Comparison of ENCODE assay signal across 8 cellular contexts in the genomic region with DNA sequence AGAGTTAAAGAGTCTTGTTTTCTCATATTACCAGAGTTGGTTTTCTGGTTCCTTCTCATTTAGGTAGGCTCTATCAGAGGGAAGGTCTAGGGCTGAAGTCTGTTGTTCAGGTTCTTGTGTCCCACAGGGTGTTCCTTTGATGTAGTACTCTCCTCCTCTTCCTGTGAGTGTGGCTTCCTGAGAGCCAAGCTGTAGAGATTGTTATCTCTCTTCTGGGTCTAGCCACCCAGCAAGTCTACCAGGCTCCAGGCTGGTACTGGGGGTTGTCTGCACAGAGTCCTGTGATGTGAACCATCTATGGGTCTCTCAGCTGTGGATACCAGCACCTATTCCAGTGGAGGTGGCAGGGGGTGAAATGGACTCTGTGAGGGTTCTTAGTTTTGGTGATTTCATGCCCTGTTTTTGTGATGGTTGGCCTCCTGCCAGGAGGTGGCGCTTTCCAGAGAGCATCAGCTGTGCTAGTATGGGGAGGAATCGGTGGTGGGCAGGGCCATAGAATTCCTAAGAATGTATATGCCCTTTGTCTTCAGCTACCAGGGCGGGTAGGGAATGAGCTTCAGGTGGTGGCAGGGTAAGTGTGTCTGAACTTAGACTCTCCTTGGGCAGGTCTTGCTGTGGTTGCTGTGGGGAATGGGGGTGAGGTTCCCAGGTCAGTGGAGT.
DNase-seq lines count a peak whose midpoint lies in the region; ATAC-seq and TF ChIP-seq lines count a peak whose summit lies in the region.
"Not testable (repeated sequence)": the region's sequence is repeated elsewhere in the genome, so short reads cannot be mapped to it uniquely, and the experiment has no call there.

No MANE protein-coding gene starts in this region.

- not testable (repeated sequence) for H4K20me1 ChIP-seq in OCI-LY1 (ENCODE audit: insufficient read depth, low read length)

- not testable (repeated sequence) for H3K27ac ChIP-seq in CD4-positive, alpha-beta T cell (ENCODE audit: low read depth, low read length); OCI-LY1 (ENCODE audit: low read depth, low read length, poor library complexity, severe bottlenecking); WERI-Rb-1

- CTCF ChIA-PET in CD4-positive, alpha-beta T cell (lab: Charles Lee), result interaction anchor here (1.0 kb wide), 1 partner anchor 416 kb away, joined by 3 read pairs; no protein-coding TSS in a partner anchor
- CTCF ChIA-PET in activated naive CD4-positive, alpha-beta T cell treated with anti-CD3 and anti-CD28 coated beads for 36 hours (lab: Charles Lee), result interaction anchor here (0.7 to 1.5 kb wide), 6 partner anchors 13 to 30 kb away, joined by 3 to 4 read pairs (median 3); no protein-coding TSS in a partner anchor

- H3K27me3 ChIP-seq in CD4-positive, alpha-beta T cell (ENCODE audit: control insufficient read depth, insufficient read depth, low read length); OCI-LY1 (ENCODE audit: insufficient read depth, low read length); WERI-Rb-1 (ENCODE audit: insufficient read depth, low read depth, severe bottlenecking): not testable (repeated sequence)

- H3K79me2 ChIP-seq in OCI-LY1 (ENCODE audit: insufficient read depth, low read length), result not testable (repeated sequence)

- H3K27ac Mint-ChIP-seq in CD4-positive, alpha-beta T cell, result peak overlapping the region; percentile 75
- peak overlapping the region; percentile 89 for H3K27ac Mint-ChIP-seq in activated naive CD4-positive, alpha-beta T cell treated with anti-CD3 and anti-CD28 coated beads for 36 hours

- TF ChIP-seq CTCF in CD4-positive, alpha-beta T cell (IDR thresholded peaks at IDR 0.05); WERI-Rb-1 (IDR thresholded peaks at IDR 0.05; ENCODE audit: low read depth, low read length): not testable (repeated sequence)
- TF ChIP-seq CTCF in GM12874 (IDR thresholded peaks at IDR 0.05; ENCODE audit: insufficient read depth, low read depth, low read length), result peak; percentile 34; the same call in 1 of the 2 replicates
- peak; percentile 35 for TF ChIP-seq CTCF in OCI-LY1 (IDR thresholded peaks at IDR 0.05; ENCODE audit: low read length)

- intact Hi-C loops in CD4-positive, alpha-beta T cell (cut with DNase I, micrococcal nuclease); activated naive CD4-positive, alpha-beta T cell treated with anti-CD3 and anti-CD28 coated beads for 36 hours (cut with micrococcal nuclease); left cardiac atrium (cut with DNase I): not testable (repeated sequence)

- H3K4me3 Mint-ChIP-seq in CD4-positive, alpha-beta T cell, result peak overlapping the region; percentile 65
- H3K4me3 Mint-ChIP-seq in activated naive CD4-positive, alpha-beta T cell treated with anti-CD3 and anti-CD28 coated beads for 36 hours, result not testable (repeated sequence)

- POLR2A ChIA-PET in CD4-positive, alpha-beta T cell (lab: Charles Lee), result interaction anchor here (1.0 to 1.1 kb wide), 2 partner anchors 11 to 308 kb away, joined by 3 read pairs; a partner anchor contains a TSS

- DNase-seq in CD4-positive, alpha-beta T cell, result peak in 7 of 10 experiments; percentile 4 to 21 (median 8)
- DNase-seq in WERI-Rb-1 (peak; percentile 9), left cardiac atrium (peak; percentile 17)
- DNase-seq in activated CD8-positive, alpha-beta memory T cell treated with anti-CD3 and anti-CD28 coated beads, Interleukin-2, amount 50 U/mL, for 4 hours, result peak; percentile 16
- DNase-seq in activated naive CD4-positive, alpha-beta T cell treated with anti-CD3 and anti-CD28 coated beads for 36 hours, result peak; percentile 40
- peak; percentile 10 for DNase-seq in stimulated activated CD4-positive, alpha-beta T cell treated with anti-CD3 and anti-CD28 coated beads, Interleukin-4, amount 100 ng/mL, for 24 hours

- H3K4me1 Mint-ChIP-seq in CD4-positive, alpha-beta T cell (ENCODE audit: low read depth), result peaks cover 47% of the 10 kb centered on the region
- peaks cover 33% of the 10 kb centered on the region for H3K4me1 Mint-ChIP-seq in activated naive CD4-positive, alpha-beta T cell treated with anti-CD3 and anti-CD28 coated beads for 36 hours (ENCODE audit: low read depth)

- peak; percentile 89 for ATAC-seq in CD4-positive, alpha-beta T cell (ENCODE audit: poor library complexity)
- not testable (repeated sequence) for ATAC-seq in left cardiac atrium

- H3K4me3 ChIP-seq in OCI-LY1 (ENCODE audit: low read depth, low read length, poor library complexity, severe bottlenecking); WERI-Rb-1 (ENCODE audit: low read depth, low read length): not testable (repeated sequence)

- not testable (repeated sequence) for H3K9me3 ChIP-seq in CD4-positive, alpha-beta T cell (ENCODE audit: control insufficient read depth, low read length); OCI-LY1 (ENCODE audit: low read length); WERI-Rb-1 (ENCODE audit: severe bottlenecking)

- peaks cover 17% of the 10 kb centered on the region for H3K36me3 Mint-ChIP-seq in CD4-positive, alpha-beta T cell (ENCODE audit: low read depth)
- not testable (repeated sequence) for H3K36me3 Mint-ChIP-seq in activated naive CD4-positive, alpha-beta T cell treated with anti-CD3 and anti-CD28 coated beads for 36 hours (ENCODE audit: low read depth)

- not testable (repeated sequence) for H3K36me3 ChIP-seq in OCI-LY1 (ENCODE audit: insufficient read depth, low read length); WERI-Rb-1

- not testable (repeated sequence) for H3K4me2 ChIP-seq in OCI-LY1 (ENCODE audit: low read length)

- H2AFZ ChIP-seq in OCI-LY1 (ENCODE audit: low read length), result not testable (repeated sequence)

- not testable (repeated sequence) for H3K9ac ChIP-seq in OCI-LY1 (ENCODE audit: low read length)

- not testable (repeated sequence) for H3K9me2 ChIP-seq in OCI-LY1 (ENCODE audit: low read depth, low read length)

- H3K9me3 Mint-ChIP-seq in CD4-positive, alpha-beta T cell, result peaks cover 13% of the 10 kb centered on the region
- H3K9me3 Mint-ChIP-seq in activated naive CD4-positive, alpha-beta T cell treated with anti-CD3 and anti-CD28 coated beads for 36 hours, result not testable (repeated sequence)

- not testable (repeated sequence) for H3K4me1 ChIP-seq in OCI-LY1 (ENCODE audit: insufficient read depth, low read length, severe bottlenecking)

- not testable (repeated sequence) for H3K27me3 Mint-ChIP-seq in CD4-positive, alpha-beta T cell; activated naive CD4-positive, alpha-beta T cell treated with anti-CD3 and anti-CD28 coated beads for 36 hours (ENCODE audit: low read depth)

- H3F3A ChIP-seq in OCI-LY1 (ENCODE audit: insufficient read depth, low read length), result not testable (repeated sequence)
